ENCODE assay signal across 11 cellular contexts in the genomic region with DNA sequence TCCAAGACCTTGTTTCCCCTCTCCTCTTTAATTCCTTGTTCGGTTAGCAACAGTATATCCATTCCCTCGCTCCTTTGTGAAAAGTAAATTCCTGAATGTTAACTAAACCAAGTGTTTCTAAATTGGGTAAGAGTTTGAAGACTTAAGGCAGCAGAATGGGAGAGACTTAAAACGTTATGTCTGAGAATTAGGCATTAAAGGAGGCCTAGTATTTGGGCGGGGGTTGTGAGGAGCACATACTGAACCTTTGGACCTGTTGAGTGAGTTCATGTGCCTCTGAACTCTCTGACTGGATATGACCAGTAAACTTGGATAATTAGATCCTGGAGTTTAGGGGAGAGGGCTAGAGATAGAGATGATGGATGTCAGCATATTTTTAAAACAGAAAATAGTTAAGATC. TPM values are rescaled to one million over a fixed set of nuclear protein-coding genes. Genes with fewer than 3 reads are reported as not detected.
DNase-seq lines count a peak whose midpoint lies in the region; ATAC-seq, FAIRE-seq and TF ChIP-seq lines count a peak whose summit lies in the region.
"Had no signal": no experiment of that assay in that cellular context is flagged by ENCODE, and none has a peak within 500 bp of the region (broad histone marks: within the 10 kb centered on the region; RNA-seq: fewer than 3 reads in every experiment).

No MANE protein-coding gene starts in this region.

- CTCF ChIA-PET in SK-N-SH (lab: Yijun Ruan, JAX), result interaction anchor here (2.6 kb wide), 1 partner anchor 216 kb away, joined by 7 read pairs; a partner anchor contains a TSS
- CTCF ChIA-PET in GM12878 (lab: Yijun Ruan, JAX), result no interaction called here

- H3F3A ChIP-seq in SK-N-SH (replicated peaks; ENCODE audit: insufficient read depth), result peaks cover 8% of the 10 kb centered on the region

- H4K20me1 ChIP-seq in SK-N-SH (ENCODE audit: insufficient read depth), result no peaks in the 10 kb centered on the region
- no peaks in the 10 kb centered on the region for H4K20me1 ChIP-seq in GM12878 (ENCODE audit: control insufficient read depth, insufficient read depth)

- DNase-seq in SK-N-SH, result no peak
- DNase-seq in GM12878 (ENCODE audit: low read depth, low spot score), result no peak
- no peak for DNase-seq in left lobe of liver (ENCODE audit: low spot score)
- DNase-seq in transverse colon, result no peak
- no peak for DNase-seq in putamen (ENCODE audit: low spot score)
- DNase-seq: AML-193, amygdala, T-helper 2 cell had no signal

- no peak for TF ChIP-seq POLR2A in GM12878 (IDR thresholded peaks at IDR 0.05; ENCODE audit: low read depth, low read length)
- no peak for TF ChIP-seq POLR2A in transverse colon (IDR thresholded peaks at IDR 0.05)

- H2AFZ ChIP-seq in SK-N-SH (ENCODE audit: low read depth), result peak overlapping the region; percentile 86; the same call in 1 of the 2 replicates
- H2AFZ ChIP-seq in GM12878 (ENCODE audit: control insufficient read depth, low read depth, low read length), result no peak overlapping the region

- H3K27ac ChIP-seq in SK-N-SH (ENCODE audit: low read depth in 2 of 2, low read length in 1 of 2), result no peak overlapping the region; a peak in 1 of 4 replicates
- peak overlapping the region; percentile 70 for H3K27ac ChIP-seq in GM12878 (ENCODE audit: control insufficient read depth, insufficient read depth)
- H3K27ac ChIP-seq in transverse colon, result peak overlapping the region; percentile 73 to 92 (median 89)

- no peaks in the 10 kb centered on the region for H3K9me3 ChIP-seq in SK-N-SH
- H3K9me3 ChIP-seq in GM12878 (replicated peaks; ENCODE audit: control insufficient read depth, insufficient read depth, low read length), result peaks cover 2% of the 10 kb centered on the region; the same call in 1 of the 3 replicates
- no peaks in the 10 kb centered on the region for H3K9me3 ChIP-seq in transverse colon

- no peak for FAIRE-seq in GM12878 (lab: Jason Lieb, UNC)

- H3K4me1 ChIP-seq in SK-N-SH (ENCODE audit: control insufficient read depth in 1 of 2, insufficient read depth in 2 of 2, low read depth in 1 of 2, low read length in 1 of 2), result peaks cover 6 to 18% of the 10 kb centered on the region in 2 experiments; a peak in 3 of 4 replicates
- peaks cover 4% of the 10 kb centered on the region for H3K4me1 ChIP-seq in GM12878 (ENCODE audit: control insufficient read depth, insufficient read depth, low read length)
- peaks cover 10 to 47% (median 21%) of the 10 kb centered on the region in 4 donors for H3K4me1 ChIP-seq in transverse colon

- H3K9me2 ChIP-seq in SK-N-SH, result no peaks in the 10 kb centered on the region

- POLR2A ChIA-PET in SK-N-SH (lab: Yijun Ruan, JAX), result no interaction called here
- POLR2A ChIA-PET in GM12878 (lab: Charles Lee), result interaction anchor here (0.7 to 3.7 kb wide), 2 partner anchors 72 to 120 kb away, joined by 5 to 24 read pairs; no protein-coding TSS in a partner anchor

- TF ChIP-seq RAD21 in SK-N-SH (IDR thresholded peaks at IDR 0.05; ENCODE audit: low read length), result no peak
- TF ChIP-seq RAD21 in GM12878 (IDR thresholded peaks at IDR 0.05; ENCODE audit: insufficient read depth, low read depth, low read length), result no peak

- BruUV-seq in GM12878 (replicated peaks; lab: Mats Ljungman, UMichigan), result no TSS peak

- H3K79me2 ChIP-seq in SK-N-SH (ENCODE audit: insufficient read depth) (peaks cover 54% of the 10 kb centered on the region), GM12878 (ENCODE audit: control insufficient read depth, insufficient read depth, low read length) (peaks cover 63% of the 10 kb centered on the region)

- WGBS in SK-N-SH (ENCODE audit: low lambda C conversion rate), result 44% methylated on average over 4 of the region's 4 CpGs
- 7% methylated on average over 4 of the region's 4 CpGs for WGBS in GM12878 (ENCODE audit: insufficient coverage, insufficient replicate concordance, low lambda C conversion rate, missing lambda C conversion rate)
- 29 to 39% methylated on average over 4 of the region's 4 CpGs for WGBS in transverse colon (ENCODE audit: low coverage in 1 of 2), 2 donors

- RAD21 ChIA-PET in GM12878 (lab: Charles Lee; ENCODE audit: unreplicated experiment), result interaction anchor here (0.7 to 2.6 kb wide), 3 partner anchors 11 to 1517 kb away, joined by 3 to 11 read pairs (median 4); no protein-coding TSS in a partner anchor

- TF ChIP-seq CTCF in SK-N-SH (IDR thresholded peaks at IDR 0.05), result no peak
- TF ChIP-seq CTCF in GM12878 (IDR thresholded peaks at IDR 0.05 in 2 of 3, conservative IDR thresholded peaks at IDR 0.05 in 1 of 3; ENCODE audit: control insufficient read depth in 2 of 3, extremely low read depth in 1 of 3, insufficient read depth in 1 of 3, low read depth in 3 of 3, low read length in 3 of 3), result no peak
- TF ChIP-seq CTCF in transverse colon (IDR thresholded peaks at IDR 0.05), result no peak

- TF ChIP-seq EP300 in SK-N-SH (IDR thresholded peaks at IDR 0.05; ENCODE audit: borderline replicate concordance in 1 of 2, low read depth in 1 of 2, low read length in 1 of 2) (no peak), GM12878 (IDR thresholded peaks at IDR 0.05; ENCODE audit: borderline replicate concordance in 1 of 2, control insufficient read depth in 1 of 2, low read depth in 2 of 2, low read length in 2 of 2) (no peak), transverse colon (IDR thresholded peaks at IDR 0.05; ENCODE audit: low read depth) (no peak)

- H3K27me3 ChIP-seq in SK-N-SH (ENCODE audit: insufficient read depth) (no peaks in the 10 kb centered on the region), GM12878 (replicated peaks in 1 of 2; ENCODE audit: control insufficient read depth in 2 of 2, insufficient read depth in 2 of 2, low read length in 1 of 2) (no peaks in the 10 kb centered on the region), transverse colon (no peaks in the 10 kb centered on the region)

- peak overlapping the region; percentile 64 for H3K9ac ChIP-seq in SK-N-SH
- H3K9ac ChIP-seq in GM12878 (ENCODE audit: control insufficient read depth, insufficient read depth, low read length), result peak overlapping the region; percentile 78

- SMC1A ChIA-PET in GM12878 (lab: Charles Lee; ENCODE audit: uncharacterized antibody, unreplicated experiment), result interaction anchor here (1.1 to 4.5 kb wide), 5 partner anchors 9 to 119 kb away, joined by 3 to 17 read pairs (median 5); no protein-coding TSS in a partner anchor

- ATAC-seq in SK-N-SH treated with all-trans-retinoic acid at 6 μM for 48 hours (no peak), GM12878 (no peak), left lobe of liver (peak; percentile 45), GM18909 (IDR thresholded peaks at IDR 0.05; ENCODE audit: poor library complexity, unreplicated experiment) (no peak), GM18858 (IDR thresholded peaks at IDR 0.05; ENCODE audit: unreplicated experiment) (no peak)

- intact Hi-C loops in GM12878 (cut with micrococcal nuclease; ENCODE audit: unreplicated experiment), result loop anchor here (5.0 kb wide), 2 partner anchors 196 to 216 kb away; a partner anchor contains a TSS
- intact Hi-C loops in transverse colon (cut with DNase I; ENCODE audit: low total_unique reads), result no loop called here

- H3K4me3 ChIP-seq in SK-N-SH (ENCODE audit: low read depth in 2 of 2, low read length in 1 of 2) (peak overlapping the region; percentile 89 to 99), GM12878 (peak overlapping the region; percentile 97), transverse colon (peak overlapping the region in 3 of 4 donors; percentile 78 to 90 (median 87))

- H3K4me2 ChIP-seq in SK-N-SH (peak overlapping the region; percentile 79), GM12878 (ENCODE audit: control insufficient read depth, insufficient read depth) (peak overlapping the region; percentile 88)

- in situ Hi-C loops in GM12878 (cut with MboI), result no loop called here
- in situ Hi-C loops in transverse colon (cut with MboI; ENCODE audit: low pct_ligation_motif_present in 1 of 4, low pct_unique_long_range_greater_than_20kb in 1 of 4, low sequenced_read_pairs in 3 of 4), result loop anchor here in 2 of 4 donors (10.0 to 25.0 kb wide), 3 partner anchors 116 to 191 kb away; a partner anchor contains a TSS

- H3K36me3 ChIP-seq in SK-N-SH (replicated peaks in 1 of 2; ENCODE audit: control insufficient read depth in 1 of 2, insufficient read depth in 2 of 2, low read length in 1 of 2) (peaks cover 16 to 31% of the 10 kb centered on the region in 2 experiments), GM12878 (ENCODE audit: control insufficient read depth in 2 of 2, insufficient read depth in 2 of 2, low read length in 1 of 2) (peaks cover 0 to 7% of the 10 kb centered on the region in 2 experiments; a peak in 2 of 4 replicates), transverse colon (peaks cover 0 to 2% (median 0%) of the 10 kb centered on the region in 4 donors)

RNA-seq across cellular contexts. Expression of a gene that starts 1.2 kb away (rescaled TPM):
- polyA plus RNA-seq in SK-N-SH (2012; rRNA removed) (13.2 and 20.2 TPM in 2 replicates), GM12878 (2011; rRNA removed) (168 and 274 TPM in 2 replicates), GM12878 (2014; fragmentation: Illumina TruSeq; extraction: Trizol) (109 and 157 TPM in 2 replicates), GM12878 (2014; fragmentation: Nextera tagmentation; extraction: Ambion mirVana) (100 to 1,000 TPM; 101 to 136 TPM), GM12878 (2014; rRNA removed) (75.5 and 98.4 TPM in 2 replicates), GM12878 (2016; fragmentation: Nextera tagmentation; extraction: Ambion mirVana) (10 to 100 TPM; 68.3 to 80.7 TPM)
- polyA plus RNA-seq in SK-N-SH (2012; cell fraction: cytosol; rRNA removed), result 24.2 TPM in 2 replicates
- 3.7 and 11.1 TPM in 2 replicates for polyA plus RNA-seq in SK-N-SH (2012; cell fraction: nucleus; rRNA removed)
- total RNA-seq in GM12878 (2013; cell fraction: nucleolus; rRNA removed), result 129 and 138 TPM in 2 replicates
- total RNA-seq in GM12878 (2014; rRNA removed) (121 and 184 TPM in 2 replicates), GM12878 (2014; rRNA removed; fragmentation: Illumina TruSeq; extraction: Trizol) (110 and 118 TPM in 2 replicates), GM12878 (2021) (63.6 and 67.6 TPM in 2 replicates), left lobe of liver (93.5 TPM), transverse colon (10 to 100 TPM; 30.3 to 58.0 (median 36.5) TPM)
- polyA plus RNA-seq in GM12878 (2011; ENCODE audit: low read depth), result 20.0 TPM
- 68.3 and 83.0 TPM in 2 replicates for polyA plus RNA-seq in GM12878 (2011; cell fraction: cytosol; rRNA removed)
- polyA plus RNA-seq in GM12878 (2011; cell fraction: nucleus; rRNA removed), result 44.5 and 47.6 TPM in 2 replicates
- 35.5 and 64.6 TPM in 2 replicates for polyA plus RNA-seq in GM12878 (2012)
- 77.1 and 79.8 TPM in 2 replicates for polyA minus RNA-seq in GM12878 (2011; rRNA and poly(A)+ RNA removed)
- 47.7 and 48.8 TPM in 2 replicates for polyA minus RNA-seq in GM12878 (2011; cell fraction: cytosol; rRNA and poly(A)+ RNA removed)
- 32.8 and 57.2 TPM in 2 replicates for polyA minus RNA-seq in GM12878 (2011; cell fraction: nucleus; rRNA and poly(A)+ RNA removed)

RNA-seq across cellular contexts. Expression of a gene that starts 50.1 kb away (rescaled TPM):
- 18.2 and 25.9 TPM in 2 replicates for polyA plus RNA-seq in SK-N-SH (2012; rRNA removed)
- 24.6 and 30.2 TPM in 2 replicates for polyA plus RNA-seq in SK-N-SH (2012; cell fraction: cytosol; rRNA removed)
- 6.2 and 10.6 TPM in 2 replicates for polyA plus RNA-seq in SK-N-SH (2012; cell fraction: nucleus; rRNA removed)
- total RNA-seq in GM12878 (2013; cell fraction: nucleolus; rRNA removed), result not detected in 2 replicates
- not detected in 2 replicates for total RNA-seq in GM12878 (2014; rRNA removed)
- total RNA-seq in GM12878 (2014; rRNA removed; fragmentation: Illumina TruSeq; extraction: Trizol), result not detected in 2 replicates
- total RNA-seq in GM12878 (2021), result not detected in 2 replicates
- not detected for polyA plus RNA-seq in GM12878 (2011; ENCODE audit: low read depth)
- polyA plus RNA-seq in GM12878 (2011; rRNA removed), result not detected in 2 replicates
- not detected in 2 replicates for polyA plus RNA-seq in GM12878 (2011; cell fraction: cytosol; rRNA removed)
- not detected in 2 replicates for polyA plus RNA-seq in GM12878 (2011; cell fraction: nucleus; rRNA removed)
- polyA plus RNA-seq in GM12878 (2012), result 0.06 TPM in 1 of 2 replicates, not detected in the other
- polyA plus RNA-seq in GM12878 (2014; fragmentation: Illumina TruSeq; extraction: Trizol), result not detected in 2 replicates
- under 1 TPM in 1 of 2 experiments, not detected in 1; 0.05 TPM for polyA plus RNA-seq in GM12878 (2014; fragmentation: Nextera tagmentation; extraction: Ambion mirVana)
- not detected in 2 replicates for polyA plus RNA-seq in GM12878 (2014; rRNA removed)
- under 1 TPM in 1 of 2 experiments, not detected in 1; 0.14 TPM for polyA plus RNA-seq in GM12878 (2016; fragmentation: Nextera tagmentation; extraction: Ambion mirVana)
- polyA minus RNA-seq in GM12878 (2011; rRNA and poly(A)+ RNA removed), result 0.05 TPM in 1 of 2 replicates, not detected in the other
- polyA minus RNA-seq in GM12878 (2011; cell fraction: cytosol; rRNA and poly(A)+ RNA removed), result not detected in 2 replicates
- not detected in 2 replicates for polyA minus RNA-seq in GM12878 (2011; cell fraction: nucleus; rRNA and poly(A)+ RNA removed)
- 15.9 TPM for total RNA-seq in left lobe of liver
- total RNA-seq in transverse colon, result 10 to 100 TPM in 2 of 4 donors, 1 to 10 TPM in 2; 7.5 to 29.1 (median 12.3) TPM

Comparison
In these comparisons a context has a peak if more than half of its experiments do, and no peak if none do; other contexts are left out.
1. H3K27ac ChIP-seq: peak in GM12878 (single experiment) and transverse colon (4 of 4); none in SK-N-SH (0 of 2).
2. RNA of a gene that starts 50.1 kb away (total RNA-seq): 7.5 to 29.1 TPM in transverse colon and 15.9 TPM in left lobe of liver (single experiment); not detected in GM12878; every median in the first group is over 4 times any median in the second.
3. Peak in every context shown above with its lines, with median percentiles within 50 percentile points of each other: H3K4me3 ChIP-seq.